8 cellular contexts compared by ENCODE assay signal in genomic region chr6:111764238-111765182, GRCh38.
DNase-seq lines count a peak whose midpoint lies in the region; ATAC-seq and TF ChIP-seq lines count a peak whose summit lies in the region.

No MANE protein-coding gene starts in this region.

- ATAC-seq in GM19351 (IDR thresholded peaks at IDR 0.05; ENCODE audit: unreplicated experiment) (peak; percentile 75), HG03045 (IDR thresholded peaks at IDR 0.05; ENCODE audit: unreplicated experiment) (peak; percentile 81), esophagus mucosa (peak; percentile 43), SK-N-SH treated with all-trans-retinoic acid at 6 μM for 48 hours (no peak)

- H3K4me3 ChIP-seq in vagina = no peak overlapping the region

- peaks cover 56% of the 10 kb centered on the region for H3K4me1 ChIP-seq in vagina

- no peaks in the 10 kb centered on the region for H3K9me3 ChIP-seq in vagina

- H3K36me3 ChIP-seq in vagina = no peaks in the 10 kb centered on the region

- intact Hi-C loops in vagina (cut with DNase I) = no loop called here

- no peak overlapping the region for H3K27ac ChIP-seq in vagina

- TF ChIP-seq POLR2A in vagina (IDR thresholded peaks at IDR 0.05) (no peak), erythroblast (IDR thresholded peaks at IDR 0.05; ENCODE audit: low read length) (no peak)

- no peaks in the 10 kb centered on the region for H3K27me3 ChIP-seq in vagina

- DNase-seq in activated CD4-positive, alpha-beta T cell treated with anti-CD3 and anti-CD28 coated beads for 4 hours = peak; percentile 50 to 53
- DNase-seq in stimulated activated CD8-positive, alpha-beta memory T cell treated with anti-CD3 and anti-CD28 coated beads, Interleukin-7, amount 100 ng/mL, for 4 hours (ENCODE audit: low read depth in 2 of 2) = peak; percentile 54 to 59
- DNase-seq in vagina (ENCODE audit: extremely low spot score in 2 of 2) = no peak
- DNase-seq in erythroblast (lab: John Stamatoyannopoulos, UW) = no peak

- TF ChIP-seq CTCF in vagina (IDR thresholded peaks at IDR 0.05) = no peak

TF ChIP-seq in SK-N-SH treated with all-trans-retinoic acid at 6 μM for 48 hours, 23 proteins besides CTCF, POLR2A, EP300 and RAD21:
- no peak for TF ChIP-seq ISL1 (CRISPR knock-in tag; IDR thresholded peaks at IDR 0.05)
- no peak for TF ChIP-seq TSHZ2 (CRISPR knock-in tag; IDR thresholded peaks at IDR 0.05)
- no peak for TF ChIP-seq PPARA (CRISPR knock-in tag; IDR thresholded peaks at IDR 0.05; ENCODE audit: borderline replicate concordance)
- TF ChIP-seq CSDC2 (CRISPR knock-in tag; IDR thresholded peaks at IDR 0.05) = no peak
- no peak for TF ChIP-seq ZNF70 (CRISPR knock-in tag; IDR thresholded peaks at IDR 0.05)
- TF ChIP-seq ZNF8 (CRISPR knock-in tag; IDR thresholded peaks at IDR 0.05) = no peak
- no peak for TF ChIP-seq GLIS3 (CRISPR knock-in tag; IDR thresholded peaks at IDR 0.05)
- TF ChIP-seq RARB (CRISPR knock-in tag; IDR thresholded peaks at IDR 0.05) = no peak
- TF ChIP-seq ZFP30 (CRISPR knock-in tag; IDR thresholded peaks at IDR 0.05) = no peak
- no peak for TF ChIP-seq ZC3H10 (CRISPR knock-in tag; IDR thresholded peaks at IDR 0.05)
- TF ChIP-seq ZNF565 (CRISPR knock-in tag; conservative IDR thresholded peaks at IDR 0.05; ENCODE audit: low read depth) = no peak
- TF ChIP-seq CREB5 (CRISPR knock-in tag; IDR thresholded peaks at IDR 0.05; ENCODE audit: low read depth) = no peak
- no peak for TF ChIP-seq SNAI2 (CRISPR knock-in tag; IDR thresholded peaks at IDR 0.05)
- TF ChIP-seq PATZ1 (CRISPR knock-in tag; IDR thresholded peaks at IDR 0.05; ENCODE audit: borderline replicate concordance) = no peak
- TF ChIP-seq ESRRG (CRISPR knock-in tag; IDR thresholded peaks at IDR 0.05) = no peak
- no peak for TF ChIP-seq OSR1 (CRISPR knock-in tag; IDR thresholded peaks at IDR 0.05)

Comparison
In these comparisons a context has a peak if more than half of its experiments do, and no peak if none do; other contexts are left out.
1. DNase-seq: peak in activated CD4-positive, alpha-beta T cell treated with anti-CD3 and anti-CD28 coated beads for 4 hours (2 of 2) and stimulated activated CD8-positive, alpha-beta memory T cell treated with anti-CD3 and anti-CD28 coated beads, Interleukin-7, amount 100 ng/mL, for 4 hours (2 of 2); none in vagina (0 of 2) and erythroblast (0 of 2).